In genomic region chr3:157123621-157124020, GRCh38 we compare ENCODE assay signal across 25 cellular contexts.
"Had no signal": no experiment of that assay in that cellular context is flagged by ENCODE, and none has a peak within 500 bp of the region (broad histone marks: within the 10 kb centered on the region; RNA-seq: fewer than 3 reads in every experiment).

No MANE protein-coding gene starts in this region.

- H3K4me2 ChIP-seq: smooth muscle cell had no signal

- H3K9me3 ChIP-seq: body of pancreas, esophagus muscularis mucosa, pancreas, stomach, vagina had no signal

- DNase-seq: activated B cell treated with CpG ODN at 0.5 μM for 24 hours; activated CD4-positive, alpha-beta memory T cell treated with anti-CD3 and anti-CD28 coated beads for 36 hours; activated CD4-positive, alpha-beta T cell treated with anti-CD3 and anti-CD28 coated beads for 4 hours; activated gamma-delta T cell treated with Interleukin-2 at 50 U/mL for 16 hours; activated T-cell treated with anti-CD3 and anti-CD28 coated beads for 4 hours; glutamatergic neuron; left ventricle myocardium superior; mesendoderm; naive thymus-derived CD8-positive, alpha-beta T cell; pancreas; stimulated activated CD4-positive, alpha-beta T cell treated with anti-CD3 and anti-CD28 coated beads, Interleukin-4, amount 100 ng/mL, for 1 hour; stomach; trophoblast cell had no signal

- FAIRE-seq: endometrium, pancreas, TTC549 had no signal

- H3K9me3 Mint-ChIP-seq: activated B cell treated with CpG ODN at 0.5 μM for 24 hours; activated CD4-positive, alpha-beta memory T cell treated with anti-CD3 and anti-CD28 coated beads for 36 hours; activated T-helper 1 cell treated with anti-CD3 and anti-CD28 coated beads, Interleukin-12 subunit alpha, Interleukin-12 subunit beta, Interleukin-2, Interleukin-4 antibody, amounts not matched to agents 30 ng/mL and 10 ng/mL and 1 ng/mL, durations not matched to agents 14 hours and 24 hours and 36 hours; central memory CD8-positive, alpha-beta T cell; naive thymus-derived CD8-positive, alpha-beta T cell had no signal

- H3K4me3 Mint-ChIP-seq: activated B cell treated with CpG ODN at 0.5 μM for 24 hours; activated CD4-positive, alpha-beta memory T cell treated with anti-CD3 and anti-CD28 coated beads for 36 hours; activated naive CD8-positive, alpha-beta T cell; activated T-helper 1 cell treated with anti-CD3 and anti-CD28 coated beads, Interleukin-12 subunit alpha, Interleukin-12 subunit beta, Interleukin-2, Interleukin-4 antibody, amounts not matched to agents 30 ng/mL and 10 ng/mL and 1 ng/mL, durations not matched to agents 14 hours and 24 hours and 36 hours; central memory CD8-positive, alpha-beta T cell; naive thymus-derived CD8-positive, alpha-beta T cell; T-helper 2 cell treated with Interferon-gamma antibody and Interleukin-4, amounts not matched to agents 5 μg/mL and 100 μg/mL, for 36 hours had no signal

- ATAC-seq: body of pancreas; left ventricle myocardium superior; naive thymus-derived CD8-positive, alpha-beta T cell; pancreas; sciatic nerve had no signal

- H3K36me3 ChIP-seq: esophagus muscularis mucosa, pancreas, stomach, vagina had no signal

- H3K27ac ChIP-seq: coronary artery, esophagus muscularis mucosa, vagina had no signal

- H3K4me3 ChIP-seq: body of pancreas, coronary artery, esophagus muscularis mucosa, pancreas, smooth muscle cell, stomach, vagina had no signal

- H3K27me3 Mint-ChIP-seq: activated B cell treated with CpG ODN at 0.5 μM for 24 hours; activated CD4-positive, alpha-beta memory T cell treated with anti-CD3 and anti-CD28 coated beads for 36 hours; activated naive CD8-positive, alpha-beta T cell; central memory CD8-positive, alpha-beta T cell; naive thymus-derived CD8-positive, alpha-beta T cell had no signal

- H3K27ac Mint-ChIP-seq: activated B cell treated with CpG ODN at 0.5 μM for 24 hours; activated CD4-positive, alpha-beta memory T cell treated with anti-CD3 and anti-CD28 coated beads for 36 hours; activated naive CD8-positive, alpha-beta T cell; activated T-helper 1 cell treated with anti-CD3 and anti-CD28 coated beads, Interleukin-12 subunit alpha, Interleukin-12 subunit beta, Interleukin-2, Interleukin-4 antibody, amounts not matched to agents 30 ng/mL and 10 ng/mL and 1 ng/mL, durations not matched to agents 14 hours and 24 hours and 36 hours; T-helper 2 cell treated with Interferon-gamma antibody and Interleukin-4, amounts not matched to agents 5 μg/mL and 100 μg/mL, for 36 hours had no signal

- H3K27me3 ChIP-seq: body of pancreas, esophagus muscularis mucosa, pancreas, stomach, vagina had no signal
